In genomic region chr3:72144773-72145505, GRCh38 we compare ENCODE assay signal across 1 cellular context.
TF ChIP-seq lines count a peak whose summit lies in the region.

No MANE protein-coding gene starts in this region.

TF ChIP-seq in K562, 482 proteins besides CTCF, POLR2A, EP300 and RAD21 (continued from another document):
- TF ChIP-seq ZNF518B (CRISPR knock-in tag; IDR thresholded peaks at IDR 0.05) (no peak), MITF (IDR thresholded peaks at IDR 0.05) (peak; percentile 89), POLR2G (IDR thresholded peaks at IDR 0.05; ENCODE audit: low read depth, low read length) (no peak), BCLAF1 (IDR thresholded peaks at IDR 0.05; ENCODE audit: borderline replicate concordance in 1 of 2, control insufficient read depth in 1 of 2, low read depth in 2 of 2, low read length in 1 of 2) (no peak), ELF4 (CRISPR knock-in tag; IDR thresholded peaks at IDR 0.05) (0 out of 2 replicates have a peak, but pooled peaks have one; percentile 61), SMAD4 (CRISPR knock-in tag; conservative IDR thresholded peaks at IDR 0.05) (peak; percentile 98), SUPT5H (IDR thresholded peaks at IDR 0.05) (no peak), ZNF445 (CRISPR knock-in tag; IDR thresholded peaks at IDR 0.05; ENCODE audit: low read depth) (no peak), SP1 (CRISPR knock-in tag; IDR thresholded peaks at IDR 0.05) (peak; percentile 44; the same call in 1 of the 2 replicates), ZNF23 (CRISPR knock-in tag; IDR thresholded peaks at IDR 0.05) (no peak), ASH1L (IDR thresholded peaks at IDR 0.05; ENCODE audit: borderline replicate concordance, low read depth, partially characterized antibody) (no peak), SMAD3 (CRISPR knock-in tag; conservative IDR thresholded peaks at IDR 0.05) (peak; percentile 80; the same call in 1 of the 2 replicates), HDAC2 (IDR thresholded peaks at IDR 0.05) (peak; percentile 91; the same call in 1 of the 2 replicates), ATF1 (CRISPR knock-in tag; IDR thresholded peaks at IDR 0.05) (no peak), ATF1 (tag; IDR thresholded peaks at IDR 0.05) (peak; percentile 81), THRAP3 (IDR thresholded peaks at IDR 0.05; ENCODE audit: borderline replicate concordance) (no peak), E2F8 (IDR thresholded peaks at IDR 0.05; ENCODE audit: low read depth, partially characterized antibody) (peak; percentile 47), JUN (IDR thresholded peaks at IDR 0.05; ENCODE audit: borderline replicate concordance, low read depth, low read length) (peak; percentile 58; the same call in 1 of the 2 replicates), JUN (CRISPR knock-in tag; IDR thresholded peaks at IDR 0.05; ENCODE audit: borderline replicate concordance) (no peak), ELF1 (tag; IDR thresholded peaks at IDR 0.05) (no peak; the same call in 1 of the 2 replicates), BRCA1 (IDR thresholded peaks at IDR 0.05) (no peak), BRCA1 (CRISPR knock-in tag; IDR thresholded peaks at IDR 0.05) (no peak), POU5F1 (IDR thresholded peaks at IDR 0.05; ENCODE audit: borderline replicate concordance, low read depth, low read length, partially characterized antibody) (no peak), DDX20 (tag; IDR thresholded peaks at IDR 0.05; ENCODE audit: low read depth) (peak; percentile 36; the same call in 1 of the 2 replicates)
